9 cellular contexts compared by ENCODE assay signal in genomic region chr14:49303952-49304516, GRCh38.
A peak's percentile ranks its signal among the peaks of the same experiment; 100 is the strongest.
DNase-seq lines count a peak whose midpoint lies in the region; ATAC-seq and TF ChIP-seq lines count a peak whose summit lies in the region.
"Had no signal": no experiment of that assay in that cellular context is flagged by ENCODE, and none has a peak within 500 bp of the region (broad histone marks: within the 10 kb centered on the region; RNA-seq: fewer than 3 reads in every experiment).

No MANE protein-coding gene starts in this region.

- intact Hi-C loops in posterior cingulate gyrus (cut with DNase I) = no loop called here

- no peak for TF ChIP-seq POLR2A in erythroblast (IDR thresholded peaks at IDR 0.05; ENCODE audit: low read length)

- no peak for ATAC-seq in HG02852 (IDR thresholded peaks at IDR 0.05; ENCODE audit: unreplicated experiment)

- DNase-seq in DMS 273 (lab: John Stamatoyannopoulos, UW; ENCODE audit: unreplicated experiment) (peak; percentile 43), DMS 273 treated with DMSO at 0.1 percent for 48 hours (lab: John Stamatoyannopoulos, UW) (no peak), RKO (ENCODE audit: low spot score) (peak; percentile 52), erythroblast (lab: John Stamatoyannopoulos, UW) (peak; percentile 4 to 7), posterior cingulate gyrus (peak in 8 of 10 donors; percentile 40 to 92 (median 60)), NCI-H510A (lab: John Stamatoyannopoulos, UW) (no peak), NCI-H510A treated with DMSO at 0.1 percent for 48 hours (lab: John Stamatoyannopoulos, UW) (no peak)
- DNase-seq: effector CD8-positive, alpha-beta T cell had no signal

Comparison
In these comparisons a context has a peak if more than half of its experiments do, and no peak if none do; other contexts are left out.
1. DNase-seq: peak in DMS 273 (single experiment), RKO (single experiment), erythroblast (2 of 2) and posterior cingulate gyrus (8 of 10); none in DMS 273 treated with DMSO at 0.1 percent for 48 hours (single experiment), NCI-H510A (single experiment) and NCI-H510A treated with DMSO at 0.1 percent for 48 hours (single experiment).